ENCODE assay signal across 9 cellular contexts in the genomic region with DNA sequence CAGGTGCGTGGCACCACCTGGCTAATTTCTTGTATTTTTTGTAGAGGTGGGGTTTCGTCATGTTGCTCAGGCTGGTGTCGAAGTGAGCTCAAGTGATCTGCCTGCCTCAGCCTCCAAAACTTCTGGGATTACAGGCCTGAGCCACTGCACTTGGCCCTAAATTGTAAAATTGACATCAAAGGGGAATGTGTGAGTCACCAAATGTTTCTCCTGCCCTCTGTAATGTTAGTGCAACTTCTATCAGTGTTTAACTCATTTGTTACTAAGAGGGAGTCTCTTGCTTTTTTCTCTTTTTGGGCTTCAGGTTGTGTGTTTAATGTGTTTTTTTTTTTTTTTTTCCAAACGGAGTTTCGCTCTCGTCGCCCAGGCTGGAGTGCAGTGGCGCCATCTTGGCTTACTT. TPM values are rescaled to one million over a fixed set of nuclear protein-coding genes. Genes with fewer than 3 reads are reported as not detected.
DNase-seq lines count a peak whose midpoint lies in the region; ATAC-seq and TF ChIP-seq lines count a peak whose summit lies in the region.
"Had no signal": no experiment of that assay in that cellular context is flagged by ENCODE, and none has a peak within 500 bp of the region (broad histone marks: within the 10 kb centered on the region; RNA-seq: fewer than 3 reads in every experiment).

No MANE protein-coding gene starts in this region.

- TF ChIP-seq CTCF in AG04449 (IDR thresholded peaks at IDR 0.05; ENCODE audit: insufficient read depth, low read length, missing control alignments): no peak
- no peak for TF ChIP-seq CTCF in HFF-Myc (IDR thresholded peaks at IDR 0.05; ENCODE audit: low read depth, low read length, missing control alignments)
- TF ChIP-seq CTCF in astrocyte of the spinal cord (IDR thresholded peaks at IDR 0.05; ENCODE audit: low read depth, low read length): no peak

- POLR2A ChIA-PET in AG04449 (lab: Yijun Ruan, JAX): interaction anchor here (0.6 to 1.4 kb wide), 2 partner anchors 16 to 29 kb away, joined by 4 to 5 read pairs; partner anchors contain the start of genes FOXM1 and RHNO1

- CTCF ChIA-PET in AG04449 (lab: Yijun Ruan, JAX): interaction anchor here (1.2 to 1.6 kb wide), 2 partner anchors 35 to 142 kb away, joined by 3 read pairs; no protein-coding TSS in a partner anchor

- DNase-seq in AG04449 (ENCODE audit: low read depth, low spot score) (peak; percentile 47), HFF-Myc (ENCODE audit: extremely low read depth, low read depth) (peak; percentile 75), astrocyte of the spinal cord (ENCODE audit: low read depth, low spot score) (peak; percentile 86), lung microvascular endothelial cell (ENCODE audit: low read depth in 2 of 2) (peak; percentile 54 to 60), HPDE6-E6E7 (ENCODE audit: extremely low spot score) (no peak), NCI-H1417 (lab: John Stamatoyannopoulos, UW) (no peak)
- DNase-seq: NCI-H1417 treated with DMSO at 0.1 percent for 48 hours had no signal

- no peak for ATAC-seq in GM18498 (IDR thresholded peaks at IDR 0.05; ENCODE audit: unreplicated experiment)
- no peak for ATAC-seq in HG03095 (IDR thresholded peaks at IDR 0.05; ENCODE audit: unreplicated experiment)

- in situ Hi-C loops in astrocyte of the spinal cord (cut with HindIII; ENCODE audit: low sequenced_read_pairs): no loop called here

- H3K4me3 ChIP-seq in AG04449 (ENCODE audit: low read depth, low read length) (peak overlapping the region; percentile 26), HFF-Myc (replicated peaks; ENCODE audit: low read depth, low read length) (peak overlapping the region; percentile 85), astrocyte of the spinal cord (ENCODE audit: low read depth, low read length) (no peak overlapping the region)

RNA-seq across cellular contexts. Expression of gene TULP3, which starts 2.3 kb away (rescaled TPM):
- 15.9 and 18.3 TPM in 2 replicates for total RNA-seq in lung microvascular endothelial cell

RNA-seq across cellular contexts. Expression of gene RHNO1, which starts 16.0 kb away (rescaled TPM):
- total RNA-seq in lung microvascular endothelial cell: 17.1 and 17.9 TPM in 2 replicates

RNA-seq across cellular contexts. Expression of gene FOXM1, which starts 16.0 kb away (rescaled TPM):
- 1.6 and 3.7 TPM in 2 replicates for total RNA-seq in lung microvascular endothelial cell

RNA-seq across cellular contexts. Expression of gene TEX52, which starts 36.2 kb away (rescaled TPM):
- not detected in 2 replicates for total RNA-seq in lung microvascular endothelial cell

RNA-seq across cellular contexts. Expression of gene NRIP2, which starts 58.2 kb away (rescaled TPM):
- not detected in 2 replicates for total RNA-seq in lung microvascular endothelial cell

Comparison
In these comparisons a context has a peak if more than half of its experiments do, and no peak if none do; other contexts are left out.
1. DNase-seq: peak in AG04449 (single experiment), HFF-Myc (single experiment), astrocyte of the spinal cord (single experiment) and lung microvascular endothelial cell (2 of 2); none in HPDE6-E6E7 (single experiment) and NCI-H1417 (0 of 3).